Comparison of ENCODE assay signal across 35 cellular contexts in the genomic region with DNA sequence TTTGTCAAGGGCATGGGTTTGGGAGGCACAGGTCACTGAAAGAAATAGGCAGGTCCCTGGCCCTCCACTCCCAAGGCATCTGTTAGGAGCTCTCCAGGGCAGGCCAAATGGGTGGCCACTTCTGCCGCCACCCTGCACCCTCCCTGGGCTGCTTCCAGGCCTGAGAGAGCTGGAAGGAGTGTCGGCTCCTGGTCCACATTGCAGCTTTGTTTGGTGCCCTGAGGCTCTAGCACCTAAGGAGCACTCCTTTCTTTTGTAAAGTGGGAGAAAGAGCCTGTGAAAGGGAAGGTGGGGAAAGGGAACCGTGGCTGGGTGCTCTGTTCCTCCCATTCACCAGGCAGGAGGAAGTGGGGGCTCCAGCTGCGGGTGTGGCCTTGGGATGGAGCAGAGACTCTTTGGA. TPM values are rescaled to one million over a fixed set of nuclear protein-coding genes. Genes with fewer than 3 reads are reported as not detected.
"Had no signal": no experiment of that assay in that cellular context is flagged by ENCODE, and none has a peak within 500 bp of the region (broad histone marks: within the 10 kb centered on the region; RNA-seq: fewer than 3 reads in every experiment).

No MANE protein-coding gene starts in this region.

- H3K27me3 ChIP-seq: pancreas, right atrium auricular region, right lobe of liver, tibial nerve, uterus had no signal

- H3K27ac Mint-ChIP-seq: mesothelial cell of epicardium; naive thymus-derived CD4-positive, alpha-beta T cell; natural killer cell treated with Interleukin-12 subunit alpha and Interleukin-12 subunit beta and Interleukin-15 and Interleukin-18, amount 100 ng/mL, for 72 hours; stimulated activated memory B cell treated with anti-CD40 and anti-IgM and Interleukin-4, amounts not matched to agents 10 μg/mL and 1 μg/mL and 100 μg/mL, for 72 hours; stimulated activated naive CD8-positive, alpha-beta T cell treated with anti-CD3 and anti-CD28 coated beads, Interleukin-15, amount 100 ng/mL, for 72 hours; type B pancreatic cell had no signal

- H3K9me3 Mint-ChIP-seq: mesothelial cell of epicardium; naive thymus-derived CD4-positive, alpha-beta T cell; natural killer cell treated with Interleukin-12 subunit alpha and Interleukin-12 subunit beta and Interleukin-15 and Interleukin-18, amount 100 ng/mL, for 72 hours; stimulated activated memory B cell treated with anti-CD40 and anti-IgM and Interleukin-4, amounts not matched to agents 10 μg/mL and 1 μg/mL and 100 μg/mL, for 72 hours; stimulated activated naive CD8-positive, alpha-beta T cell treated with anti-CD3 and anti-CD28 coated beads, Interleukin-15, amount 100 ng/mL, for 72 hours; type B pancreatic cell had no signal

- H3K4me1 ChIP-seq: left ventricle myocardium inferior, pancreas, right atrium auricular region, right lobe of liver, tibial nerve, uterus had no signal

- H3K36me3 Mint-ChIP-seq: mesothelial cell of epicardium; naive thymus-derived CD4-positive, alpha-beta T cell; natural killer cell treated with Interleukin-12 subunit alpha and Interleukin-12 subunit beta and Interleukin-15 and Interleukin-18, amount 100 ng/mL, for 72 hours; stimulated activated memory B cell treated with anti-CD40 and anti-IgM and Interleukin-4, amounts not matched to agents 10 μg/mL and 1 μg/mL and 100 μg/mL, for 72 hours; type B pancreatic cell had no signal

- H3K4me2 ChIP-seq: smooth muscle cell had no signal

- H3K4me1 Mint-ChIP-seq: mesothelial cell of epicardium; naive thymus-derived CD4-positive, alpha-beta T cell; stimulated activated memory B cell treated with anti-CD40 and anti-IgM and Interleukin-4, amounts not matched to agents 10 μg/mL and 1 μg/mL and 100 μg/mL, for 72 hours; stimulated activated naive CD8-positive, alpha-beta T cell treated with anti-CD3 and anti-CD28 coated beads, Interleukin-15, amount 100 ng/mL, for 72 hours had no signal

- ATAC-seq: naive thymus-derived CD4-positive, alpha-beta T cell; natural killer cell treated with Interleukin-12 subunit alpha and Interleukin-12 subunit beta and Interleukin-15 and Interleukin-18, amount 100 ng/mL, for 72 hours; pancreas; right lobe of liver; stimulated activated memory B cell treated with anti-CD40 and anti-IgM and Interleukin-4, amounts not matched to agents 10 μg/mL and 1 μg/mL and 100 μg/mL, for 72 hours; stimulated activated naive CD8-positive, alpha-beta T cell treated with anti-CD3 and anti-CD28 coated beads, Interleukin-15, amount 100 ng/mL, for 72 hours had no signal

- H3K27ac ChIP-seq: left ventricle myocardium inferior, pancreas, right atrium auricular region, right lobe of liver, tibial nerve, uterus had no signal

- H3K4me3 ChIP-seq: left ventricle myocardium inferior, lung, pancreas, right atrium auricular region, right lobe of liver, smooth muscle cell, tibial nerve, uterus had no signal

- H3K9me3 ChIP-seq: left ventricle myocardium inferior, pancreas, right atrium auricular region, right lobe of liver, tibial nerve, uterus had no signal

- DNase-seq: hypothalamus; islet precursor cell; left ventricle myocardium inferior; mesendoderm; naive thymus-derived CD4-positive, alpha-beta T cell; nucleus accumbens; pancreas; right lobe of liver; stimulated activated CD4-positive, alpha-beta T cell treated with anti-CD3 and anti-CD28 coated beads, Interleukin-1b, Interleukin-23, amount 100 ng/mL, for 48 hours; stimulated activated CD4-positive, alpha-beta T cell treated with anti-CD3 and anti-CD28 coated beads, Interleukin-2, amount 100 ng/mL, for 48 hours; stimulated activated CD4-positive, alpha-beta T cell treated with anti-CD3 and anti-CD28 coated beads, Interleukin-4, amount 100 ng/mL, for 4 hours; stimulated activated CD8-positive, alpha-beta memory T cell treated with anti-CD3 and anti-CD28 coated beads, Interleukin-4, amount 100 ng/mL, for 48 hours; stimulated activated naive CD4-positive, alpha-beta T cell treated with Interleukin-2 at 50 U/mL for 16 hours; stimulated activated naive CD8-positive, alpha-beta T cell treated with anti-CD3 and anti-CD28 coated beads, Interleukin-15, amount 100 ng/mL, for 72 hours; substantia nigra; uterus had no signal

- H3K27me3 Mint-ChIP-seq: natural killer cell treated with Interleukin-12 subunit alpha and Interleukin-12 subunit beta and Interleukin-15 and Interleukin-18, amount 100 ng/mL, for 72 hours had no signal

- H3K4me3 Mint-ChIP-seq: mesothelial cell of epicardium; naive thymus-derived CD4-positive, alpha-beta T cell; natural killer cell treated with Interleukin-12 subunit alpha and Interleukin-12 subunit beta and Interleukin-15 and Interleukin-18, amount 100 ng/mL, for 72 hours; stimulated activated memory B cell treated with anti-CD40 and anti-IgM and Interleukin-4, amounts not matched to agents 10 μg/mL and 1 μg/mL and 100 μg/mL, for 72 hours; stimulated activated naive CD8-positive, alpha-beta T cell treated with anti-CD3 and anti-CD28 coated beads, Interleukin-15, amount 100 ng/mL, for 72 hours; type B pancreatic cell had no signal

- H3K36me3 ChIP-seq: left ventricle myocardium inferior, pancreas, right atrium auricular region, right lobe of liver, tibial nerve, uterus had no signal

RNA-seq across cellular contexts. Expression of a gene that starts 12.3 kb away (rescaled TPM):
- total RNA-seq: kidney epithelial cell; left ventricle myocardium inferior; lower leg skin; lung; mesothelial cell of epicardium; mononuclear cell; myocyte; naive thymus-derived CD4-positive, alpha-beta T cell; natural killer cell treated with Interleukin-12 subunit alpha and Interleukin-12 subunit beta and Interleukin-15 and Interleukin-18, amount 100 ng/mL, for 72 hours; osteoblast; pancreas; pulmonary artery endothelial cell; renal cortical epithelial cell; right atrium auricular region; right lobe of liver; smooth muscle cell; temporal lobe; ureter; uterus had no signal
- polyA plus RNA-seq: lung; naive thymus-derived CD4-positive, alpha-beta T cell; neural cell; pancreas; smooth muscle cell had no signal

RNA-seq across cellular contexts. Expression of a gene that starts 31.8 kb away (rescaled TPM):
- total RNA-seq: kidney epithelial cell; left ventricle myocardium inferior; lower leg skin; lung; mesothelial cell of epicardium; mononuclear cell; myocyte; naive thymus-derived CD4-positive, alpha-beta T cell; natural killer cell treated with Interleukin-12 subunit alpha and Interleukin-12 subunit beta and Interleukin-15 and Interleukin-18, amount 100 ng/mL, for 72 hours; osteoblast; pancreas; pulmonary artery endothelial cell; renal cortical epithelial cell; right atrium auricular region; right lobe of liver; skeletal muscle tissue; smooth muscle cell; temporal lobe; tibial nerve; ureter; uterus had no signal
- polyA plus RNA-seq: lung; naive thymus-derived CD4-positive, alpha-beta T cell; pancreas; smooth muscle cell had no signal
